8 cellular contexts compared by ENCODE assay signal in the genomic region with DNA sequence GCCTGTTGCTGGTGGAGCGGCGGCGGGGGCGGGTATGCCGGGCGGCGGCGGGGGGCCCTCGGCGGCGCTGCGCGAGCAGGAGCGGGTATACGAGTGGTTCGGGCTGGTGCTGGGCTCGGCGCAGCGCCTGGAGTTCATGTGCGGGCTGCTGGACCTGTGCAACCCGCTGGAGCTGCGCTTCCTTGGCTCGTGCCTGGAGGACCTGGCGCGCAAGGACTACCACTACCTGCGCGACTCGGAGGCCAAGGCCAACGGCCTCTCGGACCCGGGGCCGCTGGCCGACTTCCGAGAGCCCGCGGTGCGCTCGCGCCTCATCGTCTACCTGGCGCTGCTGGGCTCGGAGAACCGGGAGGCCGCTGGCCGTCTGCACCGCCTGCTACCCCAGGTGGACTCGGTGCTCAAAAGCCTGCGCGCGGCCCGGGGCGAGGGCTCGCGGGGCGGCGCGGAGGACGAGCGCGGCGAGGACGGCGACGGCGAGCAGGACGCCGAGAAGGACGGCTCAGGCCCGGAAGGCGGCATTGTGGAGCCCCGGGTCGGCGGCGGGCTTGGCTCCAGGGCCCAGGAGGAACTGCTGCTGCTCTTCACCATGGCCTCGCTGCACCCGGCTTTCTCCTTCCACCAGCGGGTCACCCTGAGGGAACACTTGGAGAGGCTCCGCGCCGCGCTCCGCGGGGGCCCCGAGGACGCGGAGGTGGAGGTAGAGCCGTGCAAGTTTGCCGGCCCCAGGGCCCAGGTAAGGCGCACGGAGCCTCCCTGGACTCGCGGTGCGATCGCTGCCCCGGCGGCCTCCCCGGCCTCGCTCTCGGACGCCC. TPM values are rescaled to one million over a fixed set of nuclear protein-coding genes. Genes with fewer than 3 reads are reported as not detected.
DNase-seq lines count a peak whose midpoint lies in the region; ATAC-seq and TF ChIP-seq lines count a peak whose summit lies in the region.

No MANE protein-coding gene starts in this region.

- peak overlapping the region; percentile 76 for H3K4me2 ChIP-seq in DOHH2 (ENCODE audit: low read length)
- H3K4me2 ChIP-seq in SU-DHL-6 (ENCODE audit: low read depth, low read length, poor library complexity, severe bottlenecking) = peak overlapping the region; percentile 96

- TF ChIP-seq CTCF in DOHH2 (IDR thresholded peaks at IDR 0.05; ENCODE audit: low read depth, low read length, poor library complexity, severe bottlenecking) = no peak
- TF ChIP-seq CTCF in HL-60 (IDR thresholded peaks at IDR 0.05; ENCODE audit: insufficient read depth, low read length) = no peak
- no peak for TF ChIP-seq CTCF in SU-DHL-6 (IDR thresholded peaks at IDR 0.05; ENCODE audit: insufficient read depth, low read length, poor library complexity, severe bottlenecking)
- TF ChIP-seq CTCF in heart right ventricle (IDR thresholded peaks at IDR 0.05) = no peak
- TF ChIP-seq CTCF in progenitor cell of endocrine pancreas (IDR thresholded peaks at IDR 0.05; ENCODE audit: unreplicated experiment) = no peak

- H3K27ac Mint-ChIP-seq in activated naive CD8-positive, alpha-beta T cell treated with anti-CD3 and anti-CD28 coated beads, Interleukin-2, amount 50 U/mL, for 24 hours = peak overlapping the region; percentile 72
- no peak overlapping the region for H3K27ac Mint-ChIP-seq in progenitor cell of endocrine pancreas

- H3K4me1 Mint-ChIP-seq in activated naive CD8-positive, alpha-beta T cell treated with anti-CD3 and anti-CD28 coated beads, Interleukin-2, amount 50 U/mL, for 24 hours = peaks cover 45% of the 10 kb centered on the region
- peaks cover 23% of the 10 kb centered on the region for H3K4me1 Mint-ChIP-seq in progenitor cell of endocrine pancreas (ENCODE audit: low read depth)

- WGBS in heart right ventricle, 2 donors = 0 to 1% methylated on average over 70 to 98 of the region's 100 CpGs
- WGBS in aorta, 2 donors = 0 to 1% methylated on average over 75 to 100 of the region's 100 CpGs

- peaks cover 17% of the 10 kb centered on the region for H3K36me3 Mint-ChIP-seq in activated naive CD8-positive, alpha-beta T cell treated with anti-CD3 and anti-CD28 coated beads, Interleukin-2, amount 50 U/mL, for 24 hours (ENCODE audit: low read depth)
- no peaks in the 10 kb centered on the region for H3K36me3 Mint-ChIP-seq in progenitor cell of endocrine pancreas (ENCODE audit: insufficient read depth)

- peaks cover 16% of the 10 kb centered on the region for H3K36me3 ChIP-seq in DOHH2 (ENCODE audit: control insufficient read depth, low read length)
- no peaks in the 10 kb centered on the region for H3K36me3 ChIP-seq in SU-DHL-6 (ENCODE audit: low read length)
- no peaks in the 10 kb centered on the region for H3K36me3 ChIP-seq in heart right ventricle
- H3K36me3 ChIP-seq in aorta (ENCODE audit: control insufficient read depth in 1 of 2, insufficient read depth in 2 of 2, low read length in 1 of 2) = no peaks in the 10 kb centered on the region

- H3K9me3 ChIP-seq in DOHH2 (ENCODE audit: control insufficient read depth, insufficient read depth, low read length) (no peaks in the 10 kb centered on the region), SU-DHL-6 (ENCODE audit: insufficient read depth, low read length) (no peaks in the 10 kb centered on the region), heart right ventricle (no peaks in the 10 kb centered on the region), aorta (ENCODE audit: control insufficient read depth, low read length) (no peaks in the 10 kb centered on the region)

- H3K4me3 ChIP-seq in DOHH2 (ENCODE audit: low read length) (peak overlapping the region; percentile 76), HL-60 (replicated peaks; ENCODE audit: insufficient read depth, low read length) (peak overlapping the region; percentile 94), SU-DHL-6 (ENCODE audit: insufficient read depth, low read length, poor library complexity, severe bottlenecking) (peak overlapping the region; percentile 61), heart right ventricle (peak overlapping the region; percentile 77 to 98 (median 91)), aorta (ENCODE audit: low read length in 2 of 2) (peak overlapping the region; percentile 89 to 97)

- no peaks in the 10 kb centered on the region for H3K9me3 Mint-ChIP-seq in activated naive CD8-positive, alpha-beta T cell treated with anti-CD3 and anti-CD28 coated beads, Interleukin-2, amount 50 U/mL, for 24 hours
- no peaks in the 10 kb centered on the region for H3K9me3 Mint-ChIP-seq in progenitor cell of endocrine pancreas (ENCODE audit: low read depth)

- H3F3A ChIP-seq in DOHH2 (ENCODE audit: control insufficient read depth, insufficient read depth) = peaks cover 5% of the 10 kb centered on the region; the same call in 1 of the 2 replicates
- H3F3A ChIP-seq in SU-DHL-6 (ENCODE audit: insufficient read depth) = peaks cover 38% of the 10 kb centered on the region

- H3K27ac ChIP-seq in DOHH2 (ENCODE audit: low read depth, low read length) = peak overlapping the region; percentile 57
- H3K27ac ChIP-seq in HL-60 (replicated peaks) = peak overlapping the region; percentile 81
- peak overlapping the region; percentile 92 for H3K27ac ChIP-seq in SU-DHL-6 (ENCODE audit: low read depth, low read length)
- peak overlapping the region; percentile 91 to 100 (median 99) for H3K27ac ChIP-seq in heart right ventricle
- H3K27ac ChIP-seq in aorta (ENCODE audit: low read depth in 1 of 2, low read length in 2 of 2) = peak overlapping the region; percentile 86 to 90

- no peaks in the 10 kb centered on the region for H3K27me3 ChIP-seq in DOHH2 (ENCODE audit: control insufficient read depth, low read length)
- H3K27me3 ChIP-seq in HL-60 (ENCODE audit: insufficient read depth, poor library complexity, severe bottlenecking) = no peaks in the 10 kb centered on the region
- no peaks in the 10 kb centered on the region for H3K27me3 ChIP-seq in SU-DHL-6 (ENCODE audit: low read length)
- H3K27me3 ChIP-seq in heart right ventricle = no peaks in the 10 kb centered on the region
- H3K27me3 ChIP-seq in aorta (ENCODE audit: control insufficient read depth in 1 of 2, insufficient read depth in 2 of 2, low read length in 1 of 2) = no peaks in the 10 kb centered on the region

- peak overlapping the region; percentile 91 for H3K4me3 Mint-ChIP-seq in activated naive CD8-positive, alpha-beta T cell treated with anti-CD3 and anti-CD28 coated beads, Interleukin-2, amount 50 U/mL, for 24 hours
- peak overlapping the region; percentile 81 for H3K4me3 Mint-ChIP-seq in progenitor cell of endocrine pancreas (ENCODE audit: low read depth)

- H3K27me3 Mint-ChIP-seq in activated naive CD8-positive, alpha-beta T cell treated with anti-CD3 and anti-CD28 coated beads, Interleukin-2, amount 50 U/mL, for 24 hours = no peaks in the 10 kb centered on the region
- peaks cover 6% of the 10 kb centered on the region for H3K27me3 Mint-ChIP-seq in progenitor cell of endocrine pancreas

- H3K9me2 ChIP-seq in DOHH2 (replicated peaks; ENCODE audit: control insufficient read depth, low read length) (no peaks in the 10 kb centered on the region), SU-DHL-6 (replicated peaks; ENCODE audit: insufficient read depth, low read length) (no peaks in the 10 kb centered on the region)

- peak; percentile 3 for ATAC-seq in activated naive CD8-positive, alpha-beta T cell treated with anti-CD3 and anti-CD28 coated beads, Interleukin-2, amount 50 U/mL, for 24 hours
- ATAC-seq in heart right ventricle (no peak), aorta (ENCODE audit: low FRiP score) (no peak)

- peak overlapping the region; percentile 25 for H2AFZ ChIP-seq in SU-DHL-6 (ENCODE audit: low read depth, low read length, severe bottlenecking)

- intact Hi-C loops in heart right ventricle (cut with DNase I) = loop anchor here in 7 of 10 donors (2.0 to 10.0 kb wide), 7 partner anchors 58 to 191 kb away; partner anchors contain the start of gene PHLPP1 (in 1 of the 7)
- intact Hi-C loops in aorta (cut with DNase I) = loop anchor here in 1 of 2 donors (5.0 kb wide), 1 partner anchor 97 kb away; no protein-coding TSS in a partner anchor

- H3K4me1 ChIP-seq in DOHH2 (ENCODE audit: control insufficient read depth, low read length) (peaks cover 27% of the 10 kb centered on the region), heart right ventricle (peaks cover 0 to 44% (median 31%) of the 10 kb centered on the region in 9 donors), aorta (ENCODE audit: control insufficient read depth in 1 of 2, insufficient read depth in 2 of 2, low read length in 2 of 2) (no peaks in the 10 kb centered on the region)

- H3K79me2 ChIP-seq in DOHH2 (ENCODE audit: control insufficient read depth, low read length) (peaks cover 69% of the 10 kb centered on the region), SU-DHL-6 (ENCODE audit: insufficient read depth, low read length) (peaks cover 49% of the 10 kb centered on the region)

- DNase-seq in HL-60 (ENCODE audit: low read depth in 1 of 2, low spot score in 1 of 2) (peak in 1 of 2 experiments; percentile 58), heart right ventricle (peak; percentile 24 to 62), progenitor cell of endocrine pancreas (ENCODE audit: low spot score, unreplicated experiment) (peak; percentile 42), aorta (peak; percentile 80 to 83), MV-4-11 (lab: John Stamatoyannopoulos, UW) (no peak)
- DNase-seq in activated naive CD8-positive, alpha-beta T cell treated with anti-CD3 and anti-CD28 coated beads, Interleukin-2, amount 50 U/mL, for 24 hours = peak; percentile 57

- H3K9ac ChIP-seq in SU-DHL-6 (ENCODE audit: low read length) = peak overlapping the region; percentile 94

- no peaks in the 10 kb centered on the region for H4K20me1 ChIP-seq in DOHH2 (ENCODE audit: control insufficient read depth, insufficient read depth, low read depth, low read length)
- H4K20me1 ChIP-seq in SU-DHL-6 (ENCODE audit: low read depth, low read length) = no peaks in the 10 kb centered on the region

RNA-seq across cellular contexts. Expression of gene ZCCHC2, which starts 1.0 kb away (rescaled TPM):
- total RNA-seq in heart right ventricle (10 to 100 TPM; 15.1 to 45.3 (median 20.1) TPM), progenitor cell of endocrine pancreas (18.5 and 20.6 TPM in 2 replicates), aorta (10 to 100 TPM; 33.5 to 34.7 TPM)
- polyA plus RNA-seq in heart right ventricle (1 to 10 TPM; 7.0 to 7.3 TPM), aorta (1 to 10 TPM; 6.9 to 7.0 TPM)
